9 cellular contexts compared by ENCODE assay signal in genomic region chr1:35451125-35451528, GRCh38.
DNase-seq lines count a peak whose midpoint lies in the region; ATAC-seq and TF ChIP-seq lines count a peak whose summit lies in the region.
"Had no signal": no experiment of that assay in that cellular context is flagged by ENCODE, and none has a peak within 500 bp of the region (broad histone marks: within the 10 kb centered on the region; RNA-seq: fewer than 3 reads in every experiment).

No MANE protein-coding gene starts in this region.

- no peaks in the 10 kb centered on the region for H4K20me1 ChIP-seq in MM.1S (ENCODE audit: insufficient read depth, low read length)
- H4K20me1 ChIP-seq: BLaER1 had no signal

- H3K4me3 ChIP-seq in MM.1S (ENCODE audit: low read length) (no peak overlapping the region), retinal pigment epithelial cell (ENCODE audit: low read length) (no peak overlapping the region)
- H3K4me3 ChIP-seq: BLaER1 had no signal

- H2AFZ ChIP-seq in MM.1S (ENCODE audit: low read length), result no peak overlapping the region

- no peaks in the 10 kb centered on the region for H3K4me1 ChIP-seq in MM.1S (ENCODE audit: low read length)

- no peak overlapping the region for H3K9ac ChIP-seq in MM.1S (ENCODE audit: low read length)
- H3K9ac ChIP-seq: BLaER1 had no signal

- H3K27ac Mint-ChIP-seq in activated naive CD8-positive, alpha-beta T cell treated with anti-CD3 and anti-CD28 coated beads, Interleukin-2, amount 50 U/mL, for 24 hours, result no peak overlapping the region

- ATAC-seq in activated naive CD8-positive, alpha-beta T cell treated with anti-CD3 and anti-CD28 coated beads, Interleukin-2, amount 50 U/mL, for 24 hours, result peak; percentile 81
- ATAC-seq in left cardiac atrium (peak; percentile 85 to 88), HG02981 (IDR thresholded peaks at IDR 0.05; ENCODE audit: unreplicated experiment) (no peak)

- H3K27ac ChIP-seq in MM.1S (ENCODE audit: low read length), result no peak overlapping the region
- H3K27ac ChIP-seq: BLaER1 had no signal

- no peak overlapping the region for H3K4me2 ChIP-seq in MM.1S (ENCODE audit: low read depth, low read length)

- no peaks in the 10 kb centered on the region for H3F3A ChIP-seq in MM.1S (ENCODE audit: insufficient read depth, low read length)

- intact Hi-C loops in left cardiac atrium (cut with DNase I), result loop anchor here (5.0 to 10.0 kb wide), 3 partner anchors 111 to 324 kb away; no protein-coding TSS in a partner anchor

- no peak overlapping the region for H3K4me3 Mint-ChIP-seq in activated naive CD8-positive, alpha-beta T cell treated with anti-CD3 and anti-CD28 coated beads, Interleukin-2, amount 50 U/mL, for 24 hours

- no peaks in the 10 kb centered on the region for H3K27me3 ChIP-seq in MM.1S (replicated peaks; ENCODE audit: insufficient read depth, low read length)
- H3K27me3 ChIP-seq: BLaER1 had no signal

- H3K4me1 Mint-ChIP-seq in activated naive CD8-positive, alpha-beta T cell treated with anti-CD3 and anti-CD28 coated beads, Interleukin-2, amount 50 U/mL, for 24 hours, result peaks cover 19% of the 10 kb centered on the region

- TF ChIP-seq CTCF in MM.1S (IDR thresholded peaks at IDR 0.05; ENCODE audit: low read length) (peak; percentile 86), retinal pigment epithelial cell (conservative IDR thresholded peaks at IDR 0.05; ENCODE audit: low read depth, low read length) (peak; percentile 96)

- no peaks in the 10 kb centered on the region for H3K9me3 Mint-ChIP-seq in activated naive CD8-positive, alpha-beta T cell treated with anti-CD3 and anti-CD28 coated beads, Interleukin-2, amount 50 U/mL, for 24 hours

- no peaks in the 10 kb centered on the region for H3K9me2 ChIP-seq in MM.1S (replicated peaks; ENCODE audit: insufficient read depth, low read length)

- no peaks in the 10 kb centered on the region for H3K9me3 ChIP-seq in MM.1S (replicated peaks; ENCODE audit: insufficient read depth, low read length)
- H3K9me3 ChIP-seq: BLaER1 had no signal

- peaks cover 9% of the 10 kb centered on the region for H3K36me3 Mint-ChIP-seq in activated naive CD8-positive, alpha-beta T cell treated with anti-CD3 and anti-CD28 coated beads, Interleukin-2, amount 50 U/mL, for 24 hours (ENCODE audit: low read depth)

- DNase-seq in DMS 273 (lab: John Stamatoyannopoulos, UW; ENCODE audit: unreplicated experiment) (peak; percentile 86), DMS 273 treated with DMSO at 0.1 percent for 48 hours (lab: John Stamatoyannopoulos, UW) (no peak), MM.1S (peak; percentile 64), T-helper 1 cell (peak; percentile 30 to 73 (median 61)), left cardiac atrium (peak; percentile 83), retinal pigment epithelial cell (ENCODE audit: low read depth) (peak; percentile 18)
- DNase-seq in activated naive CD8-positive, alpha-beta T cell treated with anti-CD3 and anti-CD28 coated beads, Interleukin-2, amount 50 U/mL, for 24 hours, result peak; percentile 80

- H3K27me3 Mint-ChIP-seq in activated naive CD8-positive, alpha-beta T cell treated with anti-CD3 and anti-CD28 coated beads, Interleukin-2, amount 50 U/mL, for 24 hours, result no peaks in the 10 kb centered on the region

- no peaks in the 10 kb centered on the region for H3K79me2 ChIP-seq in MM.1S (ENCODE audit: low read length)

- no peaks in the 10 kb centered on the region for H3K36me3 ChIP-seq in MM.1S (replicated peaks; ENCODE audit: insufficient read depth, low read length)
